In the genomic region with DNA sequence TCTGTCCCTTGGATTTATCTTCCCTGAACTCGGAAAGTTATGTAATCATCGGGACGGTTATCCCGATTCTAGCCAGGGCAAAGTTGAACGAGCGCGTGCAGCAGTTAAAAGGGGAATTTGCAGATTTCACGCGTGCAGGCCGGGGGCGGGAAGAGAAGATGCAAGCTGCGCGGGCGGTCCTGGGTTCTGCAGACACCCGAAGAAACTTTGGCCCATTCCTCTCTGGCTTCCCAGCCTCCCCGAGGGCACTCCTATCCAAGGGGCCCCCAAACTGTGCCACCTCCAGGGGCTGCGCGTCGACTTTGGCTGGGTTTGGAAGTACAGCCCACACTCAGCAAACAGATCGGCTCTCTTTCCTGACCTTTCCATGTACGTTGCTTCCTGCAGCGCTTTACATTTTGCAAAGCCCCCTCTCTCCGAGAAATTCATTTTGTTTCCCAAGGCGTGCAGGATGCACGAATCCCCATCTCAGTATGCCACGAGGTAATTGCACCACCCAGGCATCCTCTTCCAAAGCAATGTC, we compare ENCODE assay signal across 8 cellular contexts. TPM values are rescaled to one million over a fixed set of nuclear protein-coding genes. Genes with fewer than 3 reads are reported as not detected.
DNase-seq lines count a peak whose midpoint lies in the region; ATAC-seq and TF ChIP-seq lines count a peak whose summit lies in the region.

No MANE protein-coding gene starts in this region.

- no peak overlapping the region for H3K4me3 ChIP-seq in MM.1S (ENCODE audit: low read length)
- H3K4me3 ChIP-seq in breast epithelium = peak overlapping the region; percentile 91 to 99 (median 99)
- peak overlapping the region; percentile 98 to 99 for H3K4me3 ChIP-seq in left lung

- no peaks in the 10 kb centered on the region for H3K9me3 ChIP-seq in MM.1S (replicated peaks; ENCODE audit: insufficient read depth, low read length)
- H3K9me3 ChIP-seq in breast epithelium = no peaks in the 10 kb centered on the region
- H3K9me3 ChIP-seq in left lung = no peaks in the 10 kb centered on the region

- intact Hi-C loops in Calu3 (cut with micrococcal nuclease; ENCODE audit: unreplicated experiment) (no loop called here), breast epithelium (cut with DNase I; ENCODE audit: low total_unique reads) (no loop called here), left lung (cut with DNase I) (no loop called here)

- BruUV-seq in Calu3 (replicated peaks; lab: Mats Ljungman, UMichigan) = no TSS peak

- H3K36me3 ChIP-seq in MM.1S (replicated peaks; ENCODE audit: insufficient read depth, low read length) (no peaks in the 10 kb centered on the region), breast epithelium (no peaks in the 10 kb centered on the region), left lung (no peaks in the 10 kb centered on the region)

- no peak overlapping the region for H3K9ac ChIP-seq in MM.1S (ENCODE audit: low read length)

- H2AFZ ChIP-seq in MM.1S (ENCODE audit: low read length) = peak overlapping the region; percentile 99; the same call in 1 of the 2 replicates

- peaks cover 8% of the 10 kb centered on the region for H4K20me1 ChIP-seq in MM.1S (ENCODE audit: insufficient read depth, low read length)

- no peak for TF ChIP-seq POLR2A in breast epithelium (IDR thresholded peaks at IDR 0.05)

- H3K27me3 ChIP-seq in MM.1S (replicated peaks; ENCODE audit: insufficient read depth, low read length) = no peaks in the 10 kb centered on the region
- no peaks in the 10 kb centered on the region for H3K27me3 ChIP-seq in breast epithelium
- H3K27me3 ChIP-seq in left lung = no peaks in the 10 kb centered on the region

- H3K4me1 ChIP-seq in MM.1S (ENCODE audit: low read length) = no peaks in the 10 kb centered on the region
- peaks cover 0 to 8% of the 10 kb centered on the region in 2 donors for H3K4me1 ChIP-seq in breast epithelium
- H3K4me1 ChIP-seq in left lung = peaks cover 22 to 41% of the 10 kb centered on the region in 2 donors

- DNase-seq in Calu3 (peak; percentile 24), MM.1S (no peak), breast epithelium (ENCODE audit: low spot score in 2 of 2) (peak in 1 of 2 donors; percentile 21), left lung (peak; percentile 66 to 78), NCI-H345 (lab: John Stamatoyannopoulos, UW) (no peak)
- no peak for DNase-seq in stimulated activated naive CD8-positive, alpha-beta T cell treated with anti-CD3 and anti-CD28 coated beads, Interleukin-15, amount 100 ng/mL, for 72 hours

- H3K36me3 Mint-ChIP-seq in Calu3 (ENCODE audit: insufficient read depth, unreplicated experiment) = peaks cover 47% of the 10 kb centered on the region

- H3K9me3 Mint-ChIP-seq in Calu3 (ENCODE audit: low read depth, unreplicated experiment) = no peaks in the 10 kb centered on the region
- no peaks in the 10 kb centered on the region for H3K9me3 Mint-ChIP-seq in stimulated activated naive CD8-positive, alpha-beta T cell treated with anti-CD3 and anti-CD28 coated beads, Interleukin-15, amount 100 ng/mL, for 72 hours

- peak; percentile 20 for ATAC-seq in left lung
- ATAC-seq in stimulated activated naive CD8-positive, alpha-beta T cell treated with anti-CD3 and anti-CD28 coated beads, Interleukin-15, amount 100 ng/mL, for 72 hours = no peak
- no peak for ATAC-seq in GM21786 (IDR thresholded peaks at IDR 0.05; ENCODE audit: unreplicated experiment)
- no peak for ATAC-seq in GM21390 (IDR thresholded peaks at IDR 0.05; ENCODE audit: unreplicated experiment)

- H3K27ac ChIP-seq in MM.1S (ENCODE audit: low read length) (no peak overlapping the region), breast epithelium (peak overlapping the region; percentile 41 to 95), left lung (peak overlapping the region in 1 of 2 donors; percentile 91)

- CTCF ChIA-PET in Calu3 (lab: Charles Lee) = interaction anchor here (0.6 to 1.4 kb wide), 3 partner anchors 74 to 83 kb away, joined by 3 to 4 read pairs (median 3); no protein-coding TSS in a partner anchor

- peak overlapping the region; percentile 96 for H3K4me3 Mint-ChIP-seq in Calu3 (ENCODE audit: low read depth, unreplicated experiment)
- H3K4me3 Mint-ChIP-seq in stimulated activated naive CD8-positive, alpha-beta T cell treated with anti-CD3 and anti-CD28 coated beads, Interleukin-15, amount 100 ng/mL, for 72 hours = peak overlapping the region; percentile 94 to 98

- no peak for TF ChIP-seq CTCF in Calu3 (IDR thresholded peaks at IDR 0.05; ENCODE audit: unreplicated experiment)
- TF ChIP-seq CTCF in MM.1S (IDR thresholded peaks at IDR 0.05; ENCODE audit: low read length) = no peak
- no peak for TF ChIP-seq CTCF in breast epithelium (IDR thresholded peaks at IDR 0.05)
- no peak for TF ChIP-seq CTCF in left lung (IDR thresholded peaks at IDR 0.05)

- H3K9me2 ChIP-seq in MM.1S (replicated peaks; ENCODE audit: insufficient read depth, low read length) = no peaks in the 10 kb centered on the region

- peak overlapping the region; percentile 71 for H3K27ac Mint-ChIP-seq in Calu3 (ENCODE audit: unreplicated experiment)
- peak overlapping the region in 1 of 2 donors; percentile 96 for H3K27ac Mint-ChIP-seq in stimulated activated naive CD8-positive, alpha-beta T cell treated with anti-CD3 and anti-CD28 coated beads, Interleukin-15, amount 100 ng/mL, for 72 hours

- H3K4me1 Mint-ChIP-seq in Calu3 (ENCODE audit: low read depth, unreplicated experiment) = peaks cover 43% of the 10 kb centered on the region
- H3K4me1 Mint-ChIP-seq in stimulated activated naive CD8-positive, alpha-beta T cell treated with anti-CD3 and anti-CD28 coated beads, Interleukin-15, amount 100 ng/mL, for 72 hours = peaks cover 38% of the 10 kb centered on the region

- no peaks in the 10 kb centered on the region for H3K27me3 Mint-ChIP-seq in Calu3 (ENCODE audit: unreplicated experiment)
- no peaks in the 10 kb centered on the region for H3K27me3 Mint-ChIP-seq in stimulated activated naive CD8-positive, alpha-beta T cell treated with anti-CD3 and anti-CD28 coated beads, Interleukin-15, amount 100 ng/mL, for 72 hours

- H3K4me2 ChIP-seq in MM.1S (ENCODE audit: low read depth, low read length) = no peak overlapping the region; the same call in 1 of the 2 replicates

- H3F3A ChIP-seq in MM.1S (ENCODE audit: insufficient read depth, low read length) = no peaks in the 10 kb centered on the region

- H3K79me2 ChIP-seq in MM.1S (ENCODE audit: low read length) = peaks cover 40% of the 10 kb centered on the region

RNA-seq across cellular contexts. Expression of a gene that starts 0.9 kb away (rescaled TPM):
- total RNA-seq in Calu3 (2022) = 199 and 213 TPM in 2 replicates
- 100 to 1,000 TPM in 2 of 3 donors, 10 to 100 TPM in 1; 97.7 to 135 (median 106) TPM for total RNA-seq in breast epithelium
- 100 to 1,000 TPM in 1 of 2 donors, 10 to 100 TPM in 1; 86.8 to 104 TPM for total RNA-seq in left lung

RNA-seq across cellular contexts. Expression of a gene that starts 54.7 kb away (rescaled TPM):
- total RNA-seq in Calu3 (2022) (0.71 and 0.99 TPM in 2 replicates), breast epithelium (10 to 100 TPM in 1 of 3 donors, 1 to 10 TPM in 2; 2.6 to 16.6 (median 7.6) TPM), left lung (10 to 100 TPM; 10.7 to 12.4 TPM)

Comparison
In these comparisons a context has a peak if more than half of its experiments do, and no peak if none do; other contexts are left out.
1. DNase-seq: peak in Calu3 (single experiment) and left lung (2 of 2); none in MM.1S (single experiment), stimulated activated naive CD8-positive, alpha-beta T cell treated with anti-CD3 and anti-CD28 coated beads, Interleukin-15, amount 100 ng/mL, for 72 hours (0 of 2) and NCI-H345 (single experiment).